Comparison of ENCODE assay signal across 8 cellular contexts in genomic region chr17:42438600-42439567, GRCh38. TPM values are rescaled to one million over a fixed set of nuclear protein-coding genes. Genes with fewer than 3 reads are reported as not detected.
DNase-seq lines count a peak whose midpoint lies in the region; ATAC-seq and TF ChIP-seq lines count a peak whose summit lies in the region.

No MANE protein-coding gene starts in this region.

- H3K27me3 ChIP-seq in CD4-positive, CD25-positive, alpha-beta regulatory T cell (ENCODE audit: control insufficient read depth, insufficient read depth, low read length) = peaks cover 3% of the 10 kb centered on the region
- no peaks in the 10 kb centered on the region for H3K27me3 ChIP-seq in lung (ENCODE audit: control insufficient read depth, insufficient read depth)

- TF ChIP-seq CTCF in LNCAP (IDR thresholded peaks at IDR 0.05) (peak; percentile 22; the same call in 1 of the 2 replicates), lung (IDR thresholded peaks at IDR 0.05; ENCODE audit: control extremely low read depth, extremely low read depth) (peak; percentile 19)

- H3K27ac Mint-ChIP-seq in CD4-positive, CD25-positive, alpha-beta regulatory T cell = no peak overlapping the region
- H3K27ac Mint-ChIP-seq in activated naive CD4-positive, alpha-beta T cell treated with anti-CD3 and anti-CD28 coated beads for 36 hours = no peak overlapping the region

- H3K4me1 Mint-ChIP-seq in CD4-positive, CD25-positive, alpha-beta regulatory T cell = peaks cover 0 to 9% (median 6%) of the 10 kb centered on the region in 4 donors
- H3K4me1 Mint-ChIP-seq in activated naive CD4-positive, alpha-beta T cell treated with anti-CD3 and anti-CD28 coated beads for 36 hours (ENCODE audit: low read depth) = peaks cover 6% of the 10 kb centered on the region

- no peak overlapping the region for H3K4me3 Mint-ChIP-seq in CD4-positive, CD25-positive, alpha-beta regulatory T cell
- H3K4me3 Mint-ChIP-seq in activated naive CD4-positive, alpha-beta T cell treated with anti-CD3 and anti-CD28 coated beads for 36 hours = no peak overlapping the region

- peaks cover under 1% of the 10 kb centered on the region for H3K36me3 Mint-ChIP-seq in CD4-positive, CD25-positive, alpha-beta regulatory T cell
- no peaks in the 10 kb centered on the region for H3K36me3 Mint-ChIP-seq in activated naive CD4-positive, alpha-beta T cell treated with anti-CD3 and anti-CD28 coated beads for 36 hours (ENCODE audit: low read depth)

- intact Hi-C loops in activated naive CD4-positive, alpha-beta T cell treated with anti-CD3 and anti-CD28 coated beads for 36 hours (cut with micrococcal nuclease) = loop anchor here (1.0 kb wide), 1 partner anchor 78 kb away; no protein-coding TSS in a partner anchor

- peaks cover 31% of the 10 kb centered on the region for H3K27me3 Mint-ChIP-seq in CD4-positive, CD25-positive, alpha-beta regulatory T cell
- H3K27me3 Mint-ChIP-seq in activated naive CD4-positive, alpha-beta T cell treated with anti-CD3 and anti-CD28 coated beads for 36 hours (ENCODE audit: low read depth) = no peaks in the 10 kb centered on the region

- H3K9me3 Mint-ChIP-seq in CD4-positive, CD25-positive, alpha-beta regulatory T cell = no peaks in the 10 kb centered on the region
- no peaks in the 10 kb centered on the region for H3K9me3 Mint-ChIP-seq in activated naive CD4-positive, alpha-beta T cell treated with anti-CD3 and anti-CD28 coated beads for 36 hours

- H3K27ac ChIP-seq in CD4-positive, CD25-positive, alpha-beta regulatory T cell (ENCODE audit: insufficient read depth, low read length, poor library complexity, severe bottlenecking) = no peak overlapping the region
- H3K27ac ChIP-seq in lung (ENCODE audit: low read depth in 1 of 2, low read length in 1 of 2) = no peak overlapping the region

- 85 to 93% methylated on average over 9 of the region's 9 CpGs for whole genome bisulfite sequencing in lung, 2 donors

- H3K4me1 ChIP-seq in CD4-positive, CD25-positive, alpha-beta regulatory T cell (ENCODE audit: control insufficient read depth, insufficient read depth, low read length, poor library complexity, severe bottlenecking) = no peaks in the 10 kb centered on the region
- H3K4me1 ChIP-seq in lung (ENCODE audit: control insufficient read depth in 2 of 2, insufficient read depth in 2 of 2, low read length in 2 of 2) = peaks cover 0 to 2% of the 10 kb centered on the region in 2 donors

- CTCF ChIA-PET in activated naive CD4-positive, alpha-beta T cell treated with anti-CD3 and anti-CD28 coated beads for 36 hours (lab: Charles Lee) = interaction anchor here (1.0 to 2.2 kb wide), 5 partner anchors 9 to 97 kb away, joined by 3 to 6 read pairs (median 3); partner anchors contain the start of gene NAGLU

- no peaks in the 10 kb centered on the region for H3K36me3 ChIP-seq in CD4-positive, CD25-positive, alpha-beta regulatory T cell (ENCODE audit: control insufficient read depth, insufficient read depth, low read length)
- H3K36me3 ChIP-seq in lung (ENCODE audit: control insufficient read depth in 2 of 2, insufficient read depth in 2 of 2, low read length in 2 of 2) = no peaks in the 10 kb centered on the region

- no peak for ATAC-seq in CD4-positive, CD25-positive, alpha-beta regulatory T cell (ENCODE audit: low read depth in 2 of 2)
- ATAC-seq in lung (ENCODE audit: insufficient read depth, low FRiP score) (no peak), HG02884 (IDR thresholded peaks at IDR 0.05; ENCODE audit: unreplicated experiment) (no peak), HG02642 (IDR thresholded peaks at IDR 0.05; ENCODE audit: poor library complexity, unreplicated experiment) (no peak), HG02623 (IDR thresholded peaks at IDR 0.05; ENCODE audit: unreplicated experiment) (no peak)

- DNase-seq in CD4-positive, CD25-positive, alpha-beta regulatory T cell = peak in 2 of 3 donors; percentile 48 to 66
- DNase-seq in activated naive CD4-positive, alpha-beta T cell treated with anti-CD3 and anti-CD28 coated beads for 36 hours = peak; percentile 74
- DNase-seq in lung (ENCODE audit: low spot score) = no peak
- no peak for DNase-seq in ureter (ENCODE audit: low spot score)

- no peak overlapping the region for H3K4me3 ChIP-seq in CD4-positive, CD25-positive, alpha-beta regulatory T cell (ENCODE audit: low read depth, low read length)
- no peak overlapping the region for H3K4me3 ChIP-seq in lung

- H3K9me3 ChIP-seq in CD4-positive, CD25-positive, alpha-beta regulatory T cell (ENCODE audit: control insufficient read depth in 2 of 2, low read length in 2 of 2) = no peaks in the 10 kb centered on the region
- no peaks in the 10 kb centered on the region for H3K9me3 ChIP-seq in lung (ENCODE audit: control insufficient read depth in 2 of 2, insufficient read depth in 1 of 2, low read length in 1 of 2)

RNA-seq across cellular contexts. Expression of gene CAVIN1, which starts 15.8 kb away (rescaled TPM):
- total RNA-seq in CD4-positive, CD25-positive, alpha-beta regulatory T cell = 1.1 TPM
- polyA plus RNA-seq in CD4-positive, CD25-positive, alpha-beta regulatory T cell = under 1 TPM; 0.03 to 0.31 (median 0.14) TPM
- under 1 TPM; 0.64 to 0.67 TPM for total RNA-seq in activated naive CD4-positive, alpha-beta T cell treated with anti-CD3 and anti-CD28 coated beads for 36 hours
- total RNA-seq in lung (100 to 1,000 TPM; 185 to 277 TPM), ureter (177 TPM)
- 100 to 1,000 TPM; 110 to 134 TPM for polyA plus RNA-seq in lung

RNA-seq across cellular contexts. Expression of gene ATP6V0A1, which starts 19.8 kb away (rescaled TPM):
- total RNA-seq in CD4-positive, CD25-positive, alpha-beta regulatory T cell = 28.1 TPM
- polyA plus RNA-seq in CD4-positive, CD25-positive, alpha-beta regulatory T cell = 10 to 100 TPM; 13.8 to 16.4 (median 15.2) TPM
- total RNA-seq in activated naive CD4-positive, alpha-beta T cell treated with anti-CD3 and anti-CD28 coated beads for 36 hours = 10 to 100 TPM in 1 of 2 experiments, 1 to 10 TPM in 1; 9.9 to 10.3 TPM
- 100 to 1,000 TPM in 1 of 2 donors, 10 to 100 TPM in 1; 85.1 to 203 TPM for total RNA-seq in lung
- polyA plus RNA-seq in lung = 10 to 100 TPM; 44.4 to 63.9 TPM
- total RNA-seq in ureter = 67.1 TPM

RNA-seq across cellular contexts. Expression of gene STAT3, which starts 50.6 kb away (rescaled TPM):
- total RNA-seq in CD4-positive, CD25-positive, alpha-beta regulatory T cell = 262 TPM
- 100 to 1,000 TPM; 100 to 125 (median 118) TPM for polyA plus RNA-seq in CD4-positive, CD25-positive, alpha-beta regulatory T cell
- total RNA-seq in activated naive CD4-positive, alpha-beta T cell treated with anti-CD3 and anti-CD28 coated beads for 36 hours = 100 to 1,000 TPM; 404 to 408 TPM
- total RNA-seq in lung = 100 to 1,000 TPM; 267 to 297 TPM
- polyA plus RNA-seq in lung = 100 to 1,000 TPM in 1 of 2 donors, 10 to 100 TPM in 1; 69.9 to 211 TPM
- 295 TPM for total RNA-seq in ureter

Comparison
In these comparisons a context has a peak if more than half of its experiments do, and no peak if none do; other contexts are left out.
1. DNase-seq: peak in CD4-positive, CD25-positive, alpha-beta regulatory T cell (2 of 3) and activated naive CD4-positive, alpha-beta T cell treated with anti-CD3 and anti-CD28 coated beads for 36 hours (single experiment); none in lung (single experiment) and ureter (single experiment).
2. RNA of gene CAVIN1, which starts 15.8 kb away (total RNA-seq): 185 to 277 TPM in lung and 177 TPM in ureter (single experiment); 1.1 TPM in CD4-positive, CD25-positive, alpha-beta regulatory T cell (single experiment) and 0.64 to 0.67 TPM in activated naive CD4-positive, alpha-beta T cell treated with anti-CD3 and anti-CD28 coated beads for 36 hours; every median in the first group is over 10 times any median in the second.